ENCODE assay signal across 1 cellular context in genomic region chr6:125839471-125839870, GRCh38.
TF ChIP-seq lines count a peak whose summit lies in the region.

No MANE protein-coding gene starts in this region.

TF ChIP-seq in HepG2, 621 proteins besides CTCF, POLR2A, EP300 and RAD21 (continued from another document):
- TF ChIP-seq LRRFIP1 (CRISPR knock-in tag; conservative IDR thresholded peaks at IDR 0.05) = no peak
TF ChIP-seq in HepG2: peak in this region for 0.
